ENCODE assay signal across 16 cellular contexts in the genomic region with DNA sequence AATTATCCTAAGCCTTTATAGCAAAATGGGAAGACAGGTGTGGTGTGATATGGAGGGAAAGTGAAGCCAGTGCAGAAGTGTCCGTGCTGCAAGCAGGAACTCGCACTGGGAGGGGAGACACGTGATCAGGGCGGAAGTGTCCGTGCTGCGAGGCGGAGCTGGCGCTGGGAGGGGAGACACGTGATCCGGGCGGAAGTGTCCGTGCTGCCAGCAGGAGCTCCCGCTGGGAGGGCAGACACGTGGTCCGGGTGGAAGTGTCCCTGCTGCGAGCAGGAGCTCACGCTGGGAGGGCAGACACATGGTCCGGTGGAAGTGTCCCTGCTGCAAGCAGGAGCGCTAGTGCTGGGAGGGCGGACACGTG. TPM values are rescaled to one million over a fixed set of nuclear protein-coding genes. Genes with fewer than 3 reads are reported as not detected.
DNase-seq lines count a peak whose midpoint lies in the region; ATAC-seq and TF ChIP-seq lines count a peak whose summit lies in the region.
"Had no signal": no experiment of that assay in that cellular context is flagged by ENCODE, and none has a peak within 500 bp of the region (broad histone marks: within the 10 kb centered on the region; RNA-seq: fewer than 3 reads in every experiment).

No MANE protein-coding gene starts in this region.

- H3K79me1 ChIP-seq in neuronal stem cell (ENCODE audit: low read depth, low read length) = peaks cover 9% of the 10 kb centered on the region

- H3K27me3 ChIP-seq in breast epithelium (no peaks in the 10 kb centered on the region), neuronal stem cell (ENCODE audit: control insufficient read depth in 3 of 3, insufficient read depth in 3 of 3, low read depth in 1 of 3, low read length in 3 of 3) (no peaks in the 10 kb centered on the region)
- H3K27me3 ChIP-seq: MG63, Peyer's patch had no signal

- peaks cover 10% of the 10 kb centered on the region for H3K36me3 ChIP-seq in breast epithelium
- H3K36me3 ChIP-seq in neuronal stem cell (replicated peaks in 1 of 2; ENCODE audit: control insufficient read depth in 2 of 2, insufficient read depth in 2 of 2, low read length in 2 of 2) = peaks cover 36 to 82% of the 10 kb centered on the region in 2 donors

- intact Hi-C loops in breast epithelium (cut with DNase I; ENCODE audit: low total_unique reads) = no loop called here

- TF ChIP-seq POLR2A in breast epithelium (IDR thresholded peaks at IDR 0.05) = no peak

- no peaks in the 10 kb centered on the region for H3K9me3 ChIP-seq in breast epithelium
- H3K9me3 ChIP-seq in neuronal stem cell (replicated peaks in 1 of 2; ENCODE audit: control insufficient read depth in 2 of 2, insufficient read depth in 1 of 2, low read depth in 1 of 2, low read length in 2 of 2) = peaks cover 5 to 6% of the 10 kb centered on the region in 2 donors
- H3K9me3 ChIP-seq: A549, MG63, Peyer's patch, thoracic aorta had no signal

- peak overlapping the region in 1 of 2 donors; percentile 75 for H3K27ac ChIP-seq in breast epithelium
- H3K27ac ChIP-seq in neuronal stem cell (replicated peaks; ENCODE audit: low read length) = no peak overlapping the region
- H3K27ac ChIP-seq: A549, thoracic aorta had no signal

- TF ChIP-seq CTCF in breast epithelium (IDR thresholded peaks at IDR 0.05) = no peak

- H3K4me3 ChIP-seq in breast epithelium (peak overlapping the region; percentile 7 to 64 (median 45)), neuronal stem cell (ENCODE audit: low read length in 2 of 2) (no peak overlapping the region)
- H3K4me3 ChIP-seq: A549, MG63, Peyer's patch, thoracic aorta had no signal

- H3K4ac ChIP-seq in neuronal stem cell (ENCODE audit: low read length) = no peak overlapping the region

- H2AK5ac ChIP-seq in neuronal stem cell (ENCODE audit: low read depth, low read length) = no peak overlapping the region

- H3K23ac ChIP-seq in neuronal stem cell (ENCODE audit: low read depth, low read length, poor library complexity) = peak overlapping the region; percentile 55

- no peak overlapping the region for H3K14ac ChIP-seq in neuronal stem cell (ENCODE audit: low read length)

- H3K9ac ChIP-seq in neuronal stem cell (ENCODE audit: low read depth, low read length, poor library complexity) = peak overlapping the region; percentile 70

- H2BK15ac ChIP-seq in neuronal stem cell (ENCODE audit: low read length) = no peak overlapping the region

- H4K91ac ChIP-seq in neuronal stem cell (ENCODE audit: low read depth, low read length, poor library complexity) = no peak overlapping the region

- H3K4me1 ChIP-seq in breast epithelium = no peaks in the 10 kb centered on the region
- H3K4me1 ChIP-seq in neuronal stem cell (ENCODE audit: control insufficient read depth in 2 of 2, insufficient read depth in 1 of 2, low read depth in 1 of 2, low read length in 2 of 2) = no peaks in the 10 kb centered on the region

- no peak overlapping the region for H2AFZ ChIP-seq in neuronal stem cell (ENCODE audit: low read length)

- DNase-seq in NCI-H1436 (lab: John Stamatoyannopoulos, UW) = peak; percentile 75
- DNase-seq in NCI-H1436 treated with DMSO at 0.1 percent for 48 hours (lab: John Stamatoyannopoulos, UW) = no peak
- DNase-seq in NCI-H2171 (lab: John Stamatoyannopoulos, UW) = peak; percentile 94
- DNase-seq in breast epithelium (ENCODE audit: low spot score in 2 of 2) = peak in 1 of 2 donors; percentile 62
- no peak for DNase-seq in neuronal stem cell (ENCODE audit: low spot score)
- DNase-seq: activated naive CD4-positive, alpha-beta T cell treated with anti-CD3 and anti-CD28 coated beads, Interleukin-2, amount 50 U/mL, for 16 hours; H7; MG63; natural killer cell; Peyer's patch; stimulated activated CD4-positive, alpha-beta T cell treated with anti-CD3 and anti-CD28 coated beads, Interleukin-4, amount 100 ng/mL, for 24 hours had no signal

- no peak for ATAC-seq in HG02885 (IDR thresholded peaks at IDR 0.05; ENCODE audit: poor library complexity, unreplicated experiment)
- ATAC-seq in HG03439 (IDR thresholded peaks at IDR 0.05; ENCODE audit: unreplicated experiment) = no peak
- no peak for ATAC-seq in GM19452 (IDR thresholded peaks at IDR 0.05; ENCODE audit: unreplicated experiment)
- ATAC-seq: A549 had no signal

- WGBS in neuronal stem cell (ENCODE audit: extremely low coverage in 2 of 2, insufficient read length in 2 of 2, insufficient replicate concordance in 1 of 2), 2 donors = no CpG with 5 or more reads among the region's 21 CpGs

- H2BK5ac ChIP-seq in neuronal stem cell (ENCODE audit: low read length) = no peak overlapping the region

- H3K4me2 ChIP-seq in neuronal stem cell (ENCODE audit: insufficient read depth, low read length, poor library complexity, severe bottlenecking) = no peak overlapping the region
- H3K4me2 ChIP-seq: A549 had no signal

- H2BK120ac ChIP-seq in neuronal stem cell (ENCODE audit: low read depth, low read length) = no peak overlapping the region

- no peak overlapping the region for H3K18ac ChIP-seq in neuronal stem cell (ENCODE audit: low read length)

- H4K8ac ChIP-seq in neuronal stem cell (ENCODE audit: low read depth, low read length) = no peak overlapping the region

- H2BK12ac ChIP-seq in neuronal stem cell (ENCODE audit: low read length) = peak overlapping the region; percentile 90

RNA-seq across cellular contexts. Expression of gene PRKAR1B, which starts 40.5 kb away (rescaled TPM):
- total RNA-seq in breast epithelium = 10 to 100 TPM in 1 of 3 donors, 1 to 10 TPM in 2; 3.7 to 10.5 (median 7.9) TPM
- 14.0 TPM for polyA plus RNA-seq in neuronal stem cell (2013, experiment 1 of 2)
- polyA plus RNA-seq in neuronal stem cell (2013, experiment 2 of 2) = 12.9 TPM

RNA-seq across cellular contexts. Expression of gene DNAAF5, which starts 41.1 kb away (rescaled TPM):
- 10 to 100 TPM; 14.1 to 29.8 (median 23.6) TPM for total RNA-seq in breast epithelium
- 26.4 TPM for polyA plus RNA-seq in neuronal stem cell (2013, experiment 1 of 2)
- polyA plus RNA-seq in neuronal stem cell (2013, experiment 2 of 2) = 26.5 TPM

Comparison
In these comparisons a context has a peak if more than half of its experiments do, and no peak if none do; other contexts are left out.
1. DNase-seq: peak in NCI-H1436 (single experiment) and NCI-H2171 (single experiment); none in NCI-H1436 treated with DMSO at 0.1 percent for 48 hours (single experiment) and neuronal stem cell (single experiment).
2. H3K4me3 ChIP-seq: peak in breast epithelium (3 of 3); none in neuronal stem cell (0 of 2).